ENCODE assay signal across 10 cellular contexts in genomic region chr6:142907017-142907470, GRCh38. TPM values are rescaled to one million over a fixed set of nuclear protein-coding genes. Genes with fewer than 3 reads are reported as not detected.
DNase-seq lines count a peak whose midpoint lies in the region; ATAC-seq lines count a peak whose summit lies in the region.
"Had no signal": no experiment of that assay in that cellular context is flagged by ENCODE, and none has a peak within 500 bp of the region (broad histone marks: within the 10 kb centered on the region; RNA-seq: fewer than 3 reads in every experiment).

No MANE protein-coding gene starts in this region.

- peak overlapping the region; percentile 73 to 93 (median 84) for H3K27ac Mint-ChIP-seq in immature natural killer cell

- peaks cover 2 to 7% (median 3%) of the 10 kb centered on the region in 3 donors for H3K27me3 Mint-ChIP-seq in immature natural killer cell (ENCODE audit: low read depth in 3 of 3)

- no peaks in the 10 kb centered on the region for H3K9me3 Mint-ChIP-seq in immature natural killer cell

- DNase-seq in immature natural killer cell = peak in 1 of 3 donors; percentile 39
- no peak for DNase-seq in SKM-1 treated with dmso at 0.1 percent for 144 hours (lab: John Stamatoyannopoulos, UW; ENCODE audit: unreplicated experiment)
- no peak for DNase-seq in Kasumi-1 (lab: John Stamatoyannopoulos, UW)
- no peak for DNase-seq in NCI-H2196 (lab: John Stamatoyannopoulos, UW; ENCODE audit: unreplicated experiment)
- DNase-seq in nucleus accumbens (lab: John Stamatoyannopoulos, UW) = no peak

- H3K4me1 Mint-ChIP-seq in immature natural killer cell = peaks cover 40 to 52% of the 10 kb centered on the region in 2 donors

- ATAC-seq in GM18511 (IDR thresholded peaks at IDR 0.05; ENCODE audit: unreplicated experiment) (peak; percentile 63), GM21526 (IDR thresholded peaks at IDR 0.05; ENCODE audit: low FRiP score, unreplicated experiment) (peak; percentile 65), HG03439 (IDR thresholded peaks at IDR 0.05; ENCODE audit: unreplicated experiment) (peak; percentile 67)
- ATAC-seq: esophagus mucosa had no signal

- peak overlapping the region; percentile 52 to 78 (median 68) for H3K4me3 Mint-ChIP-seq in immature natural killer cell
- H3K4me3 Mint-ChIP-seq: neural crest cell had no signal

- peaks cover 0 to 4% (median 0%) of the 10 kb centered on the region in 3 donors for H3K36me3 Mint-ChIP-seq in immature natural killer cell

RNA-seq across cellular contexts. Expression of gene HIVEP2, which starts 37.9 kb away (rescaled TPM):
- 1 to 10 TPM in 2 of 3 donors, under 1 TPM in 1; 0.13 to 4.6 (median 1.5) TPM for polyA plus RNA-seq in immature natural killer cell
